8 cellular contexts compared by ENCODE assay signal in the genomic region with DNA sequence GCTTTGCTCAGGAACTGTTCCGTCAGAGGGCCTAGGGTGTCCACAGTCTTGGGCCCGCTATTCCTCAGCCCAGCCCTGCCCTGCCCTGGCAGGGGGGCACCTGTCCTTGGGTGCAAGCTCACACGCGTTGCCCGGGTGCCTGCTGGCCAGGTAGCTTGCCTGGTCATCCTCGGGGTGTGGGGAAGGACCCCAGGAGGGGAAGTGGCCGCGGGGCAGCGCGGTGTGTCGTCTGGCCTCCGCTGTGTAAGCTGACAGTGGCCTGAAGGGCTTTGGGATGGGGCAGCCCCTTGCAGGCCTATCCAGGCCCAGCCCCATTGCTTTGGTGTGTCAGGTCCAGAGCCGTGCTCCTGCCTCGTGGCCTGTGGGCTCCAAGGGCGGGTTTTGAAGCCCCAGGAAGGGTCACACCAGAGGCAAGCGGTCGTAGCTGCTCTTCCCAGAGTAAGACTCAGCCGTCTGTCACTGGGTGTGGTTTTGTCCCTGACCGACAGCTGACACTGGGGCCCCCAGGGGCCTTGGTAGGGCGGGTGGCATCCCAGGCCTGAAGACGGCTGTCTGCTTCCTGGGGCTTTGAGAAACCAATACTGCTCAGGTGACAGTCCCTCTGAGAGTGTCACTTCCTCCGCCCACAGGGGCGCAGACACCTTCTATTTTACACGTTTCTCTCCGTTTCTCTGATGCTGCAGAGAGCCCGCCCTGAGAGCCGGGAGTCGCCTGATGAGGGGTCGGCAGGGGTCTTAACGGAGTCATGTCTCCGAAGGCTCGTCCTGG.
DNase-seq lines count a peak whose midpoint lies in the region; TF ChIP-seq lines count a peak whose summit lies in the region.

No MANE protein-coding gene starts in this region.

- no peaks in the 10 kb centered on the region; the same call in 1 of the 2 replicates for H3K9me3 ChIP-seq in AG04450 (ENCODE audit: control insufficient read depth, insufficient read depth, low read length)
- no peaks in the 10 kb centered on the region for H3K9me3 ChIP-seq in HUES6 (ENCODE audit: control insufficient read depth, insufficient read depth, low read depth, low read length)
- no peaks in the 10 kb centered on the region for H3K9me3 ChIP-seq in right atrium auricular region

- intact Hi-C loops in head of caudate nucleus (cut with DNase I) = loop anchor here (5.0 kb wide), 1 partner anchor 68 kb away; no protein-coding TSS in a partner anchor

- no peak overlapping the region for H3K9ac ChIP-seq in HUES6 (ENCODE audit: low read length)

- no peaks in the 10 kb centered on the region for H3K27me3 ChIP-seq in AG04450 (ENCODE audit: control insufficient read depth, insufficient read depth, low read length)
- H3K27me3 ChIP-seq in HUES6 (ENCODE audit: control insufficient read depth, insufficient read depth, low read length) = no peaks in the 10 kb centered on the region
- H3K27me3 ChIP-seq in right atrium auricular region = no peaks in the 10 kb centered on the region

- TF ChIP-seq CTCF in AG04450 (IDR thresholded peaks at IDR 0.05; ENCODE audit: low read depth, low read length) (no peak), GM20000 (IDR thresholded peaks at IDR 0.05; ENCODE audit: extremely low read depth, missing control alignments) (no peak), right atrium auricular region (IDR thresholded peaks at IDR 0.05) (no peak)

- H3K27ac ChIP-seq in AG04450 (ENCODE audit: low read depth, low read length) (peak overlapping the region; percentile 40), HUES6 (ENCODE audit: low read depth, low read length) (0 out of 2 replicates have a peak overlapping the region, but pooled peaks have one; percentile 36), right atrium auricular region (peak overlapping the region; percentile 88 to 90)

- H3K36me3 ChIP-seq in HUES6 (ENCODE audit: control insufficient read depth, insufficient read depth, low read length) = peaks cover 31% of the 10 kb centered on the region
- H3K36me3 ChIP-seq in right atrium auricular region = peaks cover 20% of the 10 kb centered on the region

- no peak for DNase-seq in AG04450 (ENCODE audit: low read depth, low spot score)
- DNase-seq in GM20000 (ENCODE audit: low spot score) = peak; percentile 94
- peak; percentile 65 for DNase-seq in activated T-cell treated with anti-CD3 and anti-CD28 coated beads for 4 hours
- DNase-seq in right atrium auricular region (ENCODE audit: low spot score) = no peak
- DNase-seq in stimulated activated CD8-positive, alpha-beta memory T cell treated with anti-CD3 and anti-CD28 coated beads, Interleukin-15, amount 100 ng/mL, for 4 hours (ENCODE audit: low read depth in 2 of 2) = peak; percentile 62 to 71
- no peak for DNase-seq in head of caudate nucleus
- no peak for DNase-seq in RPMI8226

- POLR2A ChIA-PET in AG04450 (lab: Yijun Ruan, JAX) = interaction anchor here (0.5 to 1.2 kb wide), 4 partner anchors 17 to 518 kb away, joined by 3 read pairs; no protein-coding TSS in a partner anchor

- H3K4me1 ChIP-seq in HUES6 (ENCODE audit: control insufficient read depth, insufficient read depth, low read length) (peaks cover 16% of the 10 kb centered on the region; the same call in 1 of the 2 replicates), right atrium auricular region (peaks cover 0 to 95% of the 10 kb centered on the region in 2 donors)

- no peak overlapping the region for H3K4me3 ChIP-seq in AG04450 (ENCODE audit: low read depth, low read length)
- no peak overlapping the region for H3K4me3 ChIP-seq in HUES6 (ENCODE audit: low read depth, low read length)
- peak overlapping the region in 1 of 2 donors; percentile 41 for H3K4me3 ChIP-seq in right atrium auricular region

- CTCF ChIA-PET in AG04450 (lab: Charles Lee) = interaction anchor here (1.2 to 2.2 kb wide), 3 partner anchors 15 to 105 kb away, joined by 3 to 11 read pairs (median 5); no protein-coding TSS in a partner anchor

Comparison
In these comparisons a context has a peak if more than half of its experiments do, and no peak if none do; other contexts are left out.
1. DNase-seq: peak in GM20000 (single experiment), activated T-cell treated with anti-CD3 and anti-CD28 coated beads for 4 hours (single experiment) and stimulated activated CD8-positive, alpha-beta memory T cell treated with anti-CD3 and anti-CD28 coated beads, Interleukin-15, amount 100 ng/mL, for 4 hours (2 of 2); none in AG04450 (single experiment), right atrium auricular region (single experiment), head of caudate nucleus (0 of 42) and RPMI8226 (single experiment).
2. H3K27ac ChIP-seq: peak in every context shown above with its lines; median percentile 89 in right atrium auricular region; 40 in AG04450; 36 in HUES6.